12 cellular contexts compared by ENCODE assay signal in genomic region chr4:41155194-41155830, GRCh38. TPM values are rescaled to one million over a fixed set of nuclear protein-coding genes. Genes with fewer than 3 reads are reported as not detected.
DNase-seq lines count a peak whose midpoint lies in the region; ATAC-seq and TF ChIP-seq lines count a peak whose summit lies in the region.
"Had no signal": no experiment of that assay in that cellular context is flagged by ENCODE, and none has a peak within 500 bp of the region (broad histone marks: within the 10 kb centered on the region; RNA-seq: fewer than 3 reads in every experiment).

No MANE protein-coding gene starts in this region.

- H3K23ac ChIP-seq in mesendoderm (ENCODE audit: low read length), result no peak overlapping the region

- H3K4me3 ChIP-seq in RWPE2 (ENCODE audit: severe bottlenecking) (no peak overlapping the region), fibroblast of lung (replicated peaks in 1 of 4; ENCODE audit: control extremely low read depth in 1 of 4, insufficient read depth in 1 of 4, low read depth in 3 of 4, low read length in 4 of 4) (no peak overlapping the region), mesendoderm (ENCODE audit: low read length) (no peak overlapping the region)
- H3K4me3 ChIP-seq: vagina had no signal

- H3K4me1 Mint-ChIP-seq in stimulated activated naive B cell treated with anti-CD40 and anti-IgM and Interleukin-4, amounts not matched to agents 10 μg/mL and 1 μg/mL and 100 μg/mL, for 72 hours, result no peaks in the 10 kb centered on the region
- H3K4me1 Mint-ChIP-seq: activated T-helper 17 cell treated with anti-CD3 and anti-CD28 coated beads, Interleukin-2, amount 50 U/mL, for 72 hours had no signal

- peaks cover 11% of the 10 kb centered on the region for H3K79me2 ChIP-seq in fibroblast of lung (ENCODE audit: control insufficient read depth, insufficient read depth, low read length)
- peaks cover 2% of the 10 kb centered on the region for H3K79me2 ChIP-seq in mesendoderm (ENCODE audit: control insufficient read depth, insufficient read depth, low read length)

- H2BK15ac ChIP-seq in mesendoderm (replicated peaks; ENCODE audit: low read depth), result no peak overlapping the region

- DNase-seq in A172 (ENCODE audit: low spot score) (peak; percentile 76), RWPE2 (ENCODE audit: low spot score) (no peak), fibroblast of lung (ENCODE audit: low read depth in 2 of 2) (peak; percentile 52 to 95), mesendoderm (peak; percentile 70), DMS153 (lab: John Stamatoyannopoulos, UW) (no peak)
- DNase-seq in stimulated activated naive B cell treated with anti-CD40 and anti-IgM and Interleukin-4, amounts not matched to agents 10 μg/mL and 1 μg/mL and 100 μg/mL, for 72 hours, result no peak
- DNase-seq in activated CD4-positive, alpha-beta T cell treated with anti-CD3 and anti-CD28 coated beads, Interleukin-2, amount 50 U/mL, for 48 hours, result no peak
- DNase-seq: Karpas-422, NCI-H748 treated with DMSO at 0.1 percent for 48 hours had no signal

- H3K9ac ChIP-seq in fibroblast of lung (ENCODE audit: insufficient read depth, low read length) (no peak overlapping the region), mesendoderm (ENCODE audit: low read length) (no peak overlapping the region)

- H4K8ac ChIP-seq in mesendoderm (ENCODE audit: low read depth, low read length), result no peak overlapping the region

- no peak overlapping the region for H2BK120ac ChIP-seq in mesendoderm (ENCODE audit: low read depth, low read length)

- no peak overlapping the region for H4K5ac ChIP-seq in mesendoderm (ENCODE audit: low read length)

- H3K27ac ChIP-seq in RWPE2 (ENCODE audit: poor library complexity, severe bottlenecking), result peak overlapping the region; percentile 99
- no peak overlapping the region for H3K27ac ChIP-seq in fibroblast of lung (ENCODE audit: insufficient read depth, low read length)
- H3K27ac ChIP-seq in mesendoderm (ENCODE audit: low read depth, low read length), result no peak overlapping the region
- H3K27ac ChIP-seq: vagina had no signal

- H3K36me3 ChIP-seq in RWPE2 (ENCODE audit: low read depth) (no peaks in the 10 kb centered on the region), fibroblast of lung (ENCODE audit: control insufficient read depth, insufficient read depth, low read length) (no peaks in the 10 kb centered on the region), mesendoderm (ENCODE audit: control insufficient read depth, insufficient read depth, low read length) (no peaks in the 10 kb centered on the region)
- H3K36me3 ChIP-seq: vagina had no signal

- H2AFZ ChIP-seq in fibroblast of lung (ENCODE audit: low read length), result no peak overlapping the region

- peak overlapping the region; percentile 68 for H3K4me2 ChIP-seq in fibroblast of lung (ENCODE audit: extremely low read depth, insufficient read depth, low read length)
- no peak overlapping the region for H3K4me2 ChIP-seq in mesendoderm (ENCODE audit: low read length)

- H2BK5ac ChIP-seq in mesendoderm (ENCODE audit: low read length), result no peak overlapping the region

- TF ChIP-seq CTCF in RWPE2 (IDR thresholded peaks at IDR 0.05; ENCODE audit: poor library complexity, severe bottlenecking), result no peak
- no peak for TF ChIP-seq CTCF in fibroblast of lung (conservative IDR thresholded peaks at IDR 0.05 in 1 of 2, IDR thresholded peaks at IDR 0.05 in 1 of 2; ENCODE audit: low read depth in 1 of 2, low read length in 2 of 2)

- H3K4me1 ChIP-seq in RWPE2 (ENCODE audit: insufficient read depth, poor library complexity, severe bottlenecking), result peaks cover 59% of the 10 kb centered on the region
- H3K4me1 ChIP-seq in fibroblast of lung (ENCODE audit: control insufficient read depth, extremely low read depth, insufficient read depth, low read length), result peaks cover 12% of the 10 kb centered on the region
- no peaks in the 10 kb centered on the region for H3K4me1 ChIP-seq in mesendoderm (ENCODE audit: control insufficient read depth, low read depth, low read length)

- H3K27me3 ChIP-seq in RWPE2 (ENCODE audit: insufficient read depth, poor library complexity, severe bottlenecking) (no peaks in the 10 kb centered on the region), fibroblast of lung (ENCODE audit: control insufficient read depth, insufficient read depth, low read length) (no peaks in the 10 kb centered on the region), mesendoderm (ENCODE audit: insufficient read depth, low read length, poor library complexity) (no peaks in the 10 kb centered on the region)
- H3K27me3 ChIP-seq: vagina had no signal

- H3K36me3 Mint-ChIP-seq in stimulated activated naive B cell treated with anti-CD40 and anti-IgM and Interleukin-4, amounts not matched to agents 10 μg/mL and 1 μg/mL and 100 μg/mL, for 72 hours, result no peaks in the 10 kb centered on the region

- H3K9me3 Mint-ChIP-seq in stimulated activated naive B cell treated with anti-CD40 and anti-IgM and Interleukin-4, amounts not matched to agents 10 μg/mL and 1 μg/mL and 100 μg/mL, for 72 hours, result no peaks in the 10 kb centered on the region
- H3K9me3 Mint-ChIP-seq: activated T-helper 17 cell treated with anti-CD3 and anti-CD28 coated beads, Interleukin-2, amount 50 U/mL, for 72 hours had no signal

- peaks cover 0 to 9% of the 10 kb centered on the region in 2 donors for H3K27me3 Mint-ChIP-seq in stimulated activated naive B cell treated with anti-CD40 and anti-IgM and Interleukin-4, amounts not matched to agents 10 μg/mL and 1 μg/mL and 100 μg/mL, for 72 hours

- no peak overlapping the region for H3K4ac ChIP-seq in mesendoderm (ENCODE audit: low read depth, low read length)

- H3K4me3 Mint-ChIP-seq in stimulated activated naive B cell treated with anti-CD40 and anti-IgM and Interleukin-4, amounts not matched to agents 10 μg/mL and 1 μg/mL and 100 μg/mL, for 72 hours, result no peak overlapping the region
- H3K4me3 Mint-ChIP-seq: activated T-helper 17 cell treated with anti-CD3 and anti-CD28 coated beads, Interleukin-2, amount 50 U/mL, for 72 hours had no signal

- WGBS in mesendoderm (ENCODE audit: extremely low coverage, insufficient coverage, low lambda C conversion rate), result no CpG with 5 or more reads among the region's 5 CpGs

- peak; percentile 28; the same call in 2 of the 3 replicates for ATAC-seq in RWPE2 (ENCODE audit: low read depth)
- no peak for ATAC-seq in stimulated activated naive B cell treated with anti-CD40 and anti-IgM and Interleukin-4, amounts not matched to agents 10 μg/mL and 1 μg/mL and 100 μg/mL, for 72 hours (replicated peaks)
- no peak for ATAC-seq in GM18517 (IDR thresholded peaks at IDR 0.05; ENCODE audit: unreplicated experiment)
- ATAC-seq: activated T-helper 17 cell treated with anti-CD3 and anti-CD28 coated beads, Interleukin-2, amount 50 U/mL, for 72 hours had no signal

- H4K20me1 ChIP-seq in fibroblast of lung (ENCODE audit: control insufficient read depth, extremely low read depth, insufficient read depth, low read length), result no peaks in the 10 kb centered on the region

- no peak overlapping the region for H3K18ac ChIP-seq in mesendoderm (ENCODE audit: low read length)

- H3K9me3 ChIP-seq in RWPE2 (ENCODE audit: severe bottlenecking) (no peaks in the 10 kb centered on the region), fibroblast of lung (ENCODE audit: control insufficient read depth, insufficient read depth, low read depth, low read length) (no peaks in the 10 kb centered on the region)
- H3K9me3 ChIP-seq: vagina had no signal

- H3K56ac ChIP-seq in mesendoderm (ENCODE audit: low read length), result no peak overlapping the region

- no peak overlapping the region for H2AK5ac ChIP-seq in mesendoderm (ENCODE audit: low read length)

- no peak overlapping the region for H3K27ac Mint-ChIP-seq in stimulated activated naive B cell treated with anti-CD40 and anti-IgM and Interleukin-4, amounts not matched to agents 10 μg/mL and 1 μg/mL and 100 μg/mL, for 72 hours
- H3K27ac Mint-ChIP-seq: activated T-helper 17 cell treated with anti-CD3 and anti-CD28 coated beads, Interleukin-2, amount 50 U/mL, for 72 hours had no signal

- H3K79me1 ChIP-seq in mesendoderm (ENCODE audit: low read length), result peaks cover 6% of the 10 kb centered on the region

RNA-seq across cellular contexts. Expression of gene APBB2, which starts 59.0 kb away (rescaled TPM):
- total RNA-seq in A172 (2014; rRNA removed; shearing (Covaris generic)), result 49.1 and 56.8 TPM in 2 replicates
- total RNA-seq in fibroblast of lung, result 18.7 and 25.1 TPM in 2 replicates
- polyA plus RNA-seq in fibroblast of lung, result 29.8 and 39.8 TPM in 2 replicates
- 17.2 and 18.2 TPM in 2 replicates for polyA plus RNA-seq in fibroblast of lung (2012)
- polyA minus RNA-seq in fibroblast of lung (ENCODE audit: low replicate concordance), result 46.6 and 52.9 TPM in 2 replicates
- polyA plus RNA-seq in mesendoderm (2013, experiment 1 of 2), result 38.9 TPM
- 39.4 TPM for polyA plus RNA-seq in mesendoderm (2013, experiment 2 of 2)

Comparison
In these comparisons a context has a peak if more than half of its experiments do, and no peak if none do; other contexts are left out.
1. DNase-seq: peak in A172 (single experiment), fibroblast of lung (2 of 2) and mesendoderm (single experiment); none in RWPE2 (single experiment), stimulated activated naive B cell treated with anti-CD40 and anti-IgM and Interleukin-4, amounts not matched to agents 10 μg/mL and 1 μg/mL and 100 μg/mL, for 72 hours (single experiment), DMS153 (single experiment) and activated CD4-positive, alpha-beta T cell treated with anti-CD3 and anti-CD28 coated beads, Interleukin-2, amount 50 U/mL, for 48 hours (0 of 2).